ENCODE assay signal across 9 cellular contexts in genomic region chr3:157618075-157618760, GRCh38.
DNase-seq lines count a peak whose midpoint lies in the region; ATAC-seq, FAIRE-seq and TF ChIP-seq lines count a peak whose summit lies in the region.
"Had no signal": no experiment of that assay in that cellular context is flagged by ENCODE, and none has a peak within 500 bp of the region (broad histone marks: within the 10 kb centered on the region; RNA-seq: fewer than 3 reads in every experiment).

No MANE protein-coding gene starts in this region.

- 18 to 19% methylated on average over 6 of the region's 6 CpGs for WGBS in tibial nerve, 2 donors

- TF ChIP-seq CTCF in tibial nerve (IDR thresholded peaks at IDR 0.05) = peak; percentile 37 to 73 (median 58)

- DNase-seq in NCI-H510A treated with DMSO at 0.1 percent for 48 hours (lab: John Stamatoyannopoulos, UW) (peak; percentile 84), NCI-H510A (lab: John Stamatoyannopoulos, UW) (no peak), HTR-8/SVneo (ENCODE audit: insufficient read length, low spot score) (peak; percentile 56), NOMO-1 treated with DMSO at 0.1 percent for 48 hours (lab: John Stamatoyannopoulos, UW; ENCODE audit: unreplicated experiment) (peak; percentile 93), left lobe of liver (ENCODE audit: low spot score) (no peak), tibial nerve (ENCODE audit: low spot score in 2 of 2) (no peak)
- DNase-seq in central memory CD4-positive, alpha-beta T cell = peak; percentile 26

- TF ChIP-seq EP300 in tibial nerve (IDR thresholded peaks at IDR 0.05) = no peak

- ATAC-seq in GM21576 (IDR thresholded peaks at IDR 0.05; ENCODE audit: unreplicated experiment) = peak; percentile 85
- ATAC-seq in left lobe of liver = peak; percentile 83

- H3K27ac ChIP-seq in tibial nerve = no peak overlapping the region
- H3K27ac ChIP-seq: BLaER1 treated with 17β-estradiol and CSF1 and Interleukin-3, amounts not matched to agents 10 nM and 100 nM had no signal

- H3K4me3 ChIP-seq in tibial nerve = no peak overlapping the region
- H3K4me3 ChIP-seq: BLaER1 treated with 17β-estradiol and CSF1 and Interleukin-3, amounts not matched to agents 10 nM and 100 nM had no signal

- no peak for TF ChIP-seq POLR2A in tibial nerve (IDR thresholded peaks at IDR 0.05)

- FAIRE-seq in HTR-8/SVneo (lab: Jason Lieb, UNC) = no peak

- no peaks in the 10 kb centered on the region for H3K9me3 ChIP-seq in tibial nerve
- H3K9me3 ChIP-seq: BLaER1 treated with 17β-estradiol and CSF1 and Interleukin-3, amounts not matched to agents 10 nM and 100 nM had no signal

- no peaks in the 10 kb centered on the region for H3K27me3 ChIP-seq in tibial nerve

- H3K36me3 ChIP-seq in tibial nerve = no peaks in the 10 kb centered on the region
- H3K36me3 ChIP-seq: BLaER1 treated with 17β-estradiol and CSF1 and Interleukin-3, amounts not matched to agents 10 nM and 100 nM had no signal

- H3K4me1 ChIP-seq in tibial nerve = peaks cover 0 to 18% (median 0%) of the 10 kb centered on the region in 4 donors

Comparison
In these comparisons a context has a peak if more than half of its experiments do, and no peak if none do; other contexts are left out.
1. DNase-seq: peak in NCI-H510A treated with DMSO at 0.1 percent for 48 hours (single experiment), HTR-8/SVneo (single experiment), NOMO-1 treated with DMSO at 0.1 percent for 48 hours (single experiment) and central memory CD4-positive, alpha-beta T cell (single experiment); none in NCI-H510A (single experiment), left lobe of liver (single experiment) and tibial nerve (0 of 2).